Comparison of ENCODE assay signal across 1 cellular context in genomic region chr16:3283525-3284447, GRCh38.
TF ChIP-seq lines count a peak whose summit lies in the region.

No MANE protein-coding gene starts in this region.

TF ChIP-seq in WTC11, 78 proteins besides CTCF, POLR2A, EP300 and RAD21 (continued from another document):
- TF ChIP-seq FOXP4 (CRISPR knock-in tag; IDR thresholded peaks at IDR 0.05) (0 out of 2 replicates have a peak, but pooled peaks have one; percentile 5), ZNF671 (CRISPR knock-in tag; IDR thresholded peaks at IDR 0.05) (no peak), IRF2 (CRISPR knock-in tag; IDR thresholded peaks at IDR 0.05; ENCODE audit: borderline replicate concordance, low read depth) (no peak), GABPB1 (CRISPR knock-in tag; IDR thresholded peaks at IDR 0.05) (no peak), SMAD4 (CRISPR knock-in tag; IDR thresholded peaks at IDR 0.05) (no peak), ETV6 (CRISPR knock-in tag; IDR thresholded peaks at IDR 0.05) (peak; percentile 29; the same call in 1 of the 2 replicates), PRDM15 (CRISPR knock-in tag; IDR thresholded peaks at IDR 0.05) (no peak), MXD4 (CRISPR knock-in tag; IDR thresholded peaks at IDR 0.05; ENCODE audit: borderline replicate concordance) (no peak), USF2 (CRISPR knock-in tag; IDR thresholded peaks at IDR 0.05) (no peak), NR3C1 (CRISPR knock-in tag; conservative IDR thresholded peaks at IDR 0.05; ENCODE audit: low read depth) (no peak), ARID4B (CRISPR knock-in tag; IDR thresholded peaks at IDR 0.05; ENCODE audit: borderline replicate concordance) (peak; percentile 67; the same call in 1 of the 2 replicates), ZNF512 (CRISPR knock-in tag; IDR thresholded peaks at IDR 0.05; ENCODE audit: borderline replicate concordance) (no peak), PRRX2 (CRISPR knock-in tag; IDR thresholded peaks at IDR 0.05) (no peak), ZNF232 (CRISPR knock-in tag; IDR thresholded peaks at IDR 0.05) (no peak), KAT7 (CRISPR knock-in tag; IDR thresholded peaks at IDR 0.05; ENCODE audit: borderline replicate concordance) (no peak), NFATC4 (CRISPR knock-in tag; IDR thresholded peaks at IDR 0.05) (no peak), ZBTB43 (CRISPR knock-in tag; IDR thresholded peaks at IDR 0.05) (no peak), NR2C2 (CRISPR knock-in tag; IDR thresholded peaks at IDR 0.05) (peak; percentile 34; the same call in 1 of the 2 replicates), TEAD4 (CRISPR knock-in tag; IDR thresholded peaks at IDR 0.05) (0 out of 2 replicates have a peak, but pooled peaks have one; percentile 41)
TF ChIP-seq in WTC11: peak in this region for 6.
